9 cellular contexts compared by ENCODE assay signal in the genomic region with DNA sequence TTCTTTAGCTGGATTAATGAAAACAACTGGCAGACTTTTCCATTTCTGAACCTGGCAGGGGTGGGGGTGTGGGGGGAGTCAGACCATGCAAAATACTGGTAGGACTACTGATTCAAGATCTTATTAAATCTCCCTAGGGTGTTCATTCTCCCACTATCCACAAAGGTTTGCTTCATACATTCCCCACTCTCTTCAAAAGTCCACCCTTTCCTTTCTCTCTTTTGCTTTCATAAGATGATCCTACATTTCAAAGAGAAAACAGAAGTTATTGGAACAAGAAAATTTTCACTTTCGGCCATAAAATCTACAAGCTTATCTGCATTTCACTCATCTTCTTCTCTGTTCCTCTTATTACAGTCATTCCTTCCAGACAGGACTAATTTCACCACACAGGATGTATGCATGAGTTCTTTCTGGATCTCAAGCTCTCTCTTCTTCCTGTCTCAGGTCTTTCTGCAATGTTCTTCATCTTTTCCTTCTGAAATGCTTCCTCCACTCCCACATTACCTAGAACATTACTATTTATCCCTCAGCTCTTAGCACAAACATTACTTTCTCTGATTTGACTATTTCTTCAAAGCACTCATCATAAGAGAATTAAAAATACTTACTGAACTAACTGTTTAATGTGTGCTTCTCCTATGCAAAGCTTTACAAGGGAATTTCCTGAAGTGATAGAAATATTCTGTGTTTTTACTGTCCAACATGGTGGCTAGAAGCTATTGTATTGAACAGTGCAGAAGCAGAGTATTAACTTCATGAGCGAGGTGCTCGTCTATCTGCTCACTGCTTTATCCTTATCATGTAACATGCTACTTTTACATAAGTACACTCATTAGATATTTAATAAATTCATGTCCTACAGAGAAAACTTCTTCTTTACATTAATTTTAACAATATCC.
DNase-seq lines count a peak whose midpoint lies in the region; ATAC-seq and TF ChIP-seq lines count a peak whose summit lies in the region.
"Had no signal": no experiment of that assay in that cellular context is flagged by ENCODE, and none has a peak within 500 bp of the region (broad histone marks: within the 10 kb centered on the region; RNA-seq: fewer than 3 reads in every experiment).

No MANE protein-coding gene starts in this region.

- no peaks in the 10 kb centered on the region for H4K20me1 ChIP-seq in OCI-LY7 (ENCODE audit: insufficient read depth, low read length)

- H3K36me3 ChIP-seq in OCI-LY7 (ENCODE audit: insufficient read depth, low read length): no peaks in the 10 kb centered on the region
- no peaks in the 10 kb centered on the region for H3K36me3 ChIP-seq in brain microvascular endothelial cell (replicated peaks)

- H3K79me2 ChIP-seq in OCI-LY7 (ENCODE audit: insufficient read depth, low read depth, low read length): no peaks in the 10 kb centered on the region

- in situ Hi-C loops in brain microvascular endothelial cell (cut with HindIII; ENCODE audit: low pct_ligation_motif_present, low sequenced_read_pairs): no loop called here

- TF ChIP-seq CTCF in OCI-LY7 (conservative IDR thresholded peaks at IDR 0.05; ENCODE audit: low read length) (no peak), brain microvascular endothelial cell (IDR thresholded peaks at IDR 0.05; ENCODE audit: low read depth, low read length, missing control alignments) (no peak), foreskin keratinocyte (conservative IDR thresholded peaks at IDR 0.05) (no peak)

- H3K4me3 ChIP-seq in OCI-LY7 (ENCODE audit: low read depth, low read length, poor library complexity, severe bottlenecking): no peak overlapping the region
- H3K4me3 ChIP-seq in brain microvascular endothelial cell (ENCODE audit: low read depth, low read length): no peak overlapping the region
- H3K4me3 ChIP-seq: PC-9 had no signal

- intact Hi-C loops in OCI-LY7 (cut with micrococcal nuclease; ENCODE audit: unreplicated experiment): no loop called here

- ATAC-seq in HG02981 (IDR thresholded peaks at IDR 0.05; ENCODE audit: unreplicated experiment): peak; percentile 90
- no peak for ATAC-seq in foreskin keratinocyte

- H3K4me1 ChIP-seq in OCI-LY7 (ENCODE audit: insufficient read depth, low read length, poor library complexity, severe bottlenecking): peaks cover 12% of the 10 kb centered on the region
- no peaks in the 10 kb centered on the region for H3K4me1 ChIP-seq in foreskin keratinocyte

- CTCF ChIA-PET in OCI-LY7 (lab: Charles Lee; ENCODE audit: unreplicated experiment): interaction anchor here (0.6 kb wide), 1 partner anchor 99 kb away, joined by 3 read pairs; no protein-coding TSS in a partner anchor

- H3K27me3 ChIP-seq in brain microvascular endothelial cell (replicated peaks) (no peaks in the 10 kb centered on the region), foreskin keratinocyte (no peaks in the 10 kb centered on the region)

- BruUV-seq in OCI-LY7 (replicated peaks; lab: Mats Ljungman, UMichigan): no TSS peak

- H3K4me2 ChIP-seq in OCI-LY7 (ENCODE audit: low read length): peak overlapping the region; percentile 28
- H3K4me2 ChIP-seq: PC-9 had no signal

- H3K27ac ChIP-seq in OCI-LY7 (ENCODE audit: low read depth, low read length, poor library complexity, severe bottlenecking) (no peak overlapping the region), brain microvascular endothelial cell (no peak overlapping the region), foreskin keratinocyte (no peak overlapping the region)
- H3K27ac ChIP-seq: PC-9 had no signal

- peak; percentile 69 for DNase-seq in GF-D8 (lab: John Stamatoyannopoulos, UW)
- peak; percentile 7 for DNase-seq in GM19240 (ENCODE audit: insufficient read length, low spot score)
- DNase-seq in OCI-LY7 (ENCODE audit: low spot score): peak; percentile 28
- no peak for DNase-seq in brain microvascular endothelial cell
- DNase-seq in foreskin keratinocyte: no peak
- DNase-seq in activated effector memory CD4-positive, alpha-beta T cell treated with anti-CD3 and anti-CD28 coated beads, Interleukin-2, amount 50 U/mL, for 16 hours: no peak
- DNase-seq in NCI-H748 treated with DMSO at 0.1 percent for 48 hours (lab: John Stamatoyannopoulos, UW): no peak
- DNase-seq: PC-9 had no signal

- no peaks in the 10 kb centered on the region for H3K9me2 ChIP-seq in OCI-LY7 (ENCODE audit: insufficient read depth, low read length)

- POLR2A ChIA-PET in OCI-LY7 (lab: Charles Lee): interaction anchor here (0.7 to 1.1 kb wide), 2 partner anchors 41 to 420 kb away, joined by 3 read pairs; no protein-coding TSS in a partner anchor

- no peaks in the 10 kb centered on the region for H3K9me3 ChIP-seq in OCI-LY7 (ENCODE audit: low read length)

- no peak overlapping the region for H2AFZ ChIP-seq in OCI-LY7 (ENCODE audit: low read length)
- H2AFZ ChIP-seq: PC-9 had no signal

Comparison
In these comparisons a context has a peak if more than half of its experiments do, and no peak if none do; other contexts are left out.
1. DNase-seq: peak in GF-D8 (single experiment), GM19240 (single experiment) and OCI-LY7 (single experiment); none in brain microvascular endothelial cell (single experiment), foreskin keratinocyte (0 of 2), activated effector memory CD4-positive, alpha-beta T cell treated with anti-CD3 and anti-CD28 coated beads, Interleukin-2, amount 50 U/mL, for 16 hours (single experiment) and NCI-H748 treated with DMSO at 0.1 percent for 48 hours (single experiment).